Comparison of ENCODE assay signal across 19 cellular contexts in the genomic region with DNA sequence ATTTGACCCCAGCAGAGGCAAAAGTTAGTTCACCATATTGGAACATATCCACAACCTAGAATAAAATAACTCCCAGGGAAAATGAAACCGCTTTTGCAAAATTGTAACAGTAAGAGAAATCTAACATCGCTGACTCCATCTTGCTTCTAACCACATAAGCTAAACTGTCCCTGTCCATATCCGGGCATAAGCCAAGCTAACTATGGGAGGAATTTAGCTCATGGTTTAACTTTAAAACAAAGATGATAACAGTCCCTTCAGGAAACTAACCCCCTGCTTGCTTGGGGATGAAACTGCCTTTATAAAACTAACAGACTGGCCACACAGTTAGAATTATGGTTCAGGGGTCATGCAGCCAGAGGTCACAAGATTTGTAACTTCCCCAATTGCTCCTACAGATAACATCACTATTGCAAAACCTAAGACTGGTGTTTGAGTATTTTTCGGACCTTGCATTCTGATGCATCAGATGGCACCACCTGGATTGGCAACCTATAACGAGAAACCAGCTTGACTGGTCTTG. TPM values are rescaled to one million over a fixed set of nuclear protein-coding genes. Genes with fewer than 3 reads are reported as not detected.
"Had no signal": no experiment of that assay in that cellular context is flagged by ENCODE, and none has a peak within 500 bp of the region (broad histone marks: within the 10 kb centered on the region; RNA-seq: fewer than 3 reads in every experiment).

No MANE protein-coding gene starts in this region.

- FAIRE-seq: colon, urothelium cell line had no signal

- ATAC-seq: activated CD8-positive, alpha-beta memory T cell treated with anti-CD3 and anti-CD28 coated beads, Interleukin-2, amount 10 ng/mL, durations not matched to agents 7 days and 5 days; left ventricle myocardium superior; natural killer cell; stimulated activated memory B cell treated with anti-CD40 and anti-IgM and Interleukin-4, amounts not matched to agents 10 μg/mL and 1 μg/mL and 100 μg/mL, for 72 hours had no signal

- H3K4me1 ChIP-seq: thyroid gland had no signal

- H3K36me3 ChIP-seq: neutrophil, right atrium auricular region, thyroid gland had no signal

- H3K79me2 ChIP-seq: hepatocyte had no signal

- H3K4me3 ChIP-seq: hepatocyte, right atrium auricular region, thyroid gland had no signal

- DNase-seq: activated CD4-positive, alpha-beta memory T cell treated with anti-CD3 and anti-CD28 coated beads for 36 hours; activated CD4-positive, alpha-beta T cell treated with anti-CD3 and anti-CD28 coated beads for 1 hour; activated CD8-positive, alpha-beta memory T cell treated with anti-CD3 and anti-CD28 coated beads, Interleukin-2, amount 10 ng/mL, durations not matched to agents 7 days and 5 days; activated naive CD4-positive, alpha-beta T cell treated with anti-CD3 and anti-CD28 coated beads, Interleukin-2, amount 50 U/mL, for 16 hours; activated T-cell treated with anti-CD3 and anti-CD28 coated beads, Interleukin-2, amount 50 U/mL, for 24 hours; kidney glomerular epithelial cell; left ventricle myocardium superior; mesendoderm; natural killer cell; posterior cingulate gyrus; stimulated activated CD4-positive, alpha-beta T cell treated with anti-CD3 and anti-CD28 coated beads, Interleukin-2, amount 100 ng/mL, for 48 hours; thyroid gland had no signal

- H2AFZ ChIP-seq: hepatocyte had no signal

- H3K9me3 ChIP-seq: neutrophil, right atrium auricular region, thyroid gland had no signal

- H3K27me3 ChIP-seq: hepatocyte, neutrophil, right atrium auricular region, thyroid gland had no signal

- H3K27ac ChIP-seq: hepatocyte, neutrophil, right atrium auricular region, thyroid gland had no signal

RNA-seq across cellular contexts. Expression of a gene that starts 55.2 kb away (rescaled TPM):
- total RNA-seq: skeletal muscle tissue had no signal
